ENCODE assay signal across 9 cellular contexts in the genomic region with DNA sequence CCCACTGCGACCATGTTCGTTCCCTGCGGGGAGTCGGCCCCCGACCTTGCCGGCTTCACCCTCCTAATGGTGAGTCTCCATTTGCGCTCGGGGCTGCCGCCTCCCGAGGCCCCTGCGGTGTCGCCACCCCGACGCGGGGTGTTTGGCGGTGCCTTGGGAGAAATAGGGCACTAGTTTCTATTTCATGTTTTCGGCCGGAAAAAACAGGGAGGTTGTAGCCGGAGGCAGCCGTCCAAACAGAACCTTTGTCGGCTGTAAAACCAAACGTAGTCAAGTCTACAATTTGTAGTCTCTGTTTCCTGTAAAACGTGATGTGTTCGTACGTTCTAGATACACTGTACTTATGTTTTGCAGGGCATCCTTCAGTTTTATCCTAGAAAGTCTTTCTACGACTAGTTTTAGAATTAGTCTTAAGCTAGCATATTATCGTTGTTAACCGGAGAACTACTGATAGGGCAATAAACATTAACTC. TPM values are rescaled to one million over a fixed set of nuclear protein-coding genes. Genes with fewer than 3 reads are reported as not detected.
DNase-seq lines count a peak whose midpoint lies in the region; ATAC-seq, FAIRE-seq and TF ChIP-seq lines count a peak whose summit lies in the region.
"Had no signal": no experiment of that assay in that cellular context is flagged by ENCODE, and none has a peak within 500 bp of the region (broad histone marks: within the 10 kb centered on the region; RNA-seq: fewer than 3 reads in every experiment).

No MANE protein-coding gene starts in this region.

- ATAC-seq in GM21367 (IDR thresholded peaks at IDR 0.05; ENCODE audit: unreplicated experiment) (peak; percentile 32), GM18519 (IDR thresholded peaks at IDR 0.05; ENCODE audit: low FRiP score, unreplicated experiment) (no peak), GM19455 (IDR thresholded peaks at IDR 0.05; ENCODE audit: unreplicated experiment) (no peak)

- H3K9me3 ChIP-seq in SU-DHL-6 (ENCODE audit: insufficient read depth, low read length) (no peaks in the 10 kb centered on the region), small intestine (ENCODE audit: control insufficient read depth, low read depth) (no peaks in the 10 kb centered on the region)

- peaks cover 8% of the 10 kb centered on the region for H3K9me3 Mint-ChIP-seq in glutamatergic neuron (ENCODE audit: unreplicated experiment)

- 0% methylated on average over 28 of the region's 28 CpGs for WGBS in small intestine, 3 donors

- H3K27me3 ChIP-seq in SU-DHL-6 (ENCODE audit: low read length), result no peaks in the 10 kb centered on the region
- H3K27me3 ChIP-seq in small intestine (ENCODE audit: control insufficient read depth in 2 of 2, insufficient read depth in 2 of 2, low read length in 2 of 2), result no peaks in the 10 kb centered on the region

- H3K9me2 ChIP-seq in SU-DHL-6 (replicated peaks; ENCODE audit: insufficient read depth, low read length), result no peaks in the 10 kb centered on the region

- peaks cover 8% of the 10 kb centered on the region for H3K27me3 Mint-ChIP-seq in glutamatergic neuron (ENCODE audit: unreplicated experiment)

- peak overlapping the region; percentile 54 for H2AFZ ChIP-seq in SU-DHL-6 (ENCODE audit: low read depth, low read length, severe bottlenecking)

- peaks cover 45% of the 10 kb centered on the region for H3K79me2 ChIP-seq in SU-DHL-6 (ENCODE audit: insufficient read depth, low read length)

- H3K9ac ChIP-seq in SU-DHL-6 (ENCODE audit: low read length), result peak overlapping the region; percentile 95

- 0 out of 2 replicates have a peak, but pooled peaks cover 2% of the 10 kb centered on the region for H3F3A ChIP-seq in SU-DHL-6 (ENCODE audit: insufficient read depth)

- H3K27ac ChIP-seq in SU-DHL-6 (ENCODE audit: low read depth, low read length), result peak overlapping the region; percentile 75
- H3K27ac ChIP-seq in small intestine (ENCODE audit: low read depth in 1 of 2, low read length in 1 of 2), result peak overlapping the region; percentile 94 to 100

- TF ChIP-seq CTCF in SU-DHL-6 (IDR thresholded peaks at IDR 0.05; ENCODE audit: insufficient read depth, low read length, poor library complexity, severe bottlenecking), result no peak
- TF ChIP-seq CTCF in glutamatergic neuron (IDR thresholded peaks at IDR 0.05; ENCODE audit: partially characterized antibody, unreplicated experiment), result no peak

- H3K4me1 ChIP-seq in small intestine (ENCODE audit: control insufficient read depth in 2 of 2, insufficient read depth in 1 of 2, low read depth in 1 of 2, low read length in 1 of 2), result peaks cover 0 to 11% of the 10 kb centered on the region in 2 donors

- no peaks in the 10 kb centered on the region for H4K20me1 ChIP-seq in SU-DHL-6 (ENCODE audit: low read depth, low read length)

- H3K36me3 ChIP-seq in SU-DHL-6 (ENCODE audit: low read length) (peaks cover 13% of the 10 kb centered on the region; the same call in 1 of the 2 replicates), small intestine (ENCODE audit: control insufficient read depth in 2 of 2, insufficient read depth in 2 of 2, low read length in 2 of 2) (peaks cover 5 to 6% of the 10 kb centered on the region in 2 donors)

- H3K4me3 ChIP-seq in SU-DHL-6 (ENCODE audit: insufficient read depth, low read length, poor library complexity, severe bottlenecking) (peak overlapping the region; percentile 79), small intestine (ENCODE audit: low read depth in 1 of 2, low read length in 2 of 2) (peak overlapping the region; percentile 68 to 87)

- peak; percentile 14 for DNase-seq in A172 (ENCODE audit: low spot score)
- no peak for DNase-seq in glutamatergic neuron
- no peak for DNase-seq in small intestine
- DNase-seq in MV-4-11 (lab: John Stamatoyannopoulos, UW), result no peak

- H3K4me2 ChIP-seq in SU-DHL-6 (ENCODE audit: low read depth, low read length, poor library complexity, severe bottlenecking), result peak overlapping the region; percentile 87

- peak overlapping the region; percentile 99 for H3K27ac Mint-ChIP-seq in glutamatergic neuron (ENCODE audit: unreplicated experiment)

- no peak for FAIRE-seq in small intestine (lab: Jason Lieb, UNC)
- FAIRE-seq: islet of Langerhans had no signal

- H3K4me1 Mint-ChIP-seq in glutamatergic neuron (ENCODE audit: low read depth, unreplicated experiment), result peaks cover 17% of the 10 kb centered on the region

- peaks cover 4% of the 10 kb centered on the region for H3K36me3 Mint-ChIP-seq in glutamatergic neuron (ENCODE audit: unreplicated experiment)

- H3K4me3 Mint-ChIP-seq in glutamatergic neuron (ENCODE audit: unreplicated experiment), result peak overlapping the region; percentile 98

RNA-seq across cellular contexts. Expression of a gene that starts 0.3 kb away (rescaled TPM):
- 139 and 142 TPM in 2 replicates for total RNA-seq in A172 (2014; rRNA removed; shearing (Covaris generic))
- total RNA-seq in glutamatergic neuron (ENCODE audit: unreplicated experiment), result 48.7 TPM
- polyA plus RNA-seq in small intestine, result 10 to 100 TPM; 76.5 to 83.2 (median 78.4) TPM

RNA-seq across cellular contexts. Expression of a gene that starts 0.6 kb away (rescaled TPM):
- 27.4 and 31.3 TPM in 2 replicates for total RNA-seq in A172 (2014; rRNA removed; shearing (Covaris generic))
- total RNA-seq in glutamatergic neuron (ENCODE audit: unreplicated experiment), result 19.2 TPM
- polyA plus RNA-seq in small intestine, result 1 to 10 TPM; 2.7 to 5.7 (median 4.3) TPM

RNA-seq across cellular contexts. Expression of a gene that starts 45.2 kb away (rescaled TPM):
- 30.4 and 33.9 TPM in 2 replicates for total RNA-seq in A172 (2014; rRNA removed; shearing (Covaris generic))
- 29.9 TPM for total RNA-seq in glutamatergic neuron (ENCODE audit: unreplicated experiment)
- 1 to 10 TPM; 1.6 to 2.4 (median 1.9) TPM for polyA plus RNA-seq in small intestine
